4 cellular contexts compared by ENCODE assay signal in the genomic region with DNA sequence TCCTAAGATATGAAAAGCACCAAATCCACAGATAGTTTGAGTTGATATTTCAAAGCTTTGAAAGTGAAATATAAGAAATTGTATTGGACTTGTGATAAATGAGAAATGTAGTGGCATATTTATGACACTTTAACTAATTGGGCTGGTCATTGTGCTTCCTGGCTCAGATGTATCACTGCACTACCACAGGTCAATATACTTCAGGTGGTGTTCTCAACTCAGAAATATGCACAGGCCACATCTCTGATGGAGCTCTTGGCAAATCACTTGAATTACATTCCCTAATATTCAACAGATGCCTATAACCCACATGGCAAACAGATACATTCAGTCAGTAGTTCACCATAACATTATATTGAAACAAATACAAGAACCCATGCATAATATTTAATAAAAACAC.
"Had no signal": no experiment of that assay in that cellular context is flagged by ENCODE, and none has a peak within 500 bp of the region (broad histone marks: within the 10 kb centered on the region; RNA-seq: fewer than 3 reads in every experiment).

No MANE protein-coding gene starts in this region.

- H3K4me3 Mint-ChIP-seq: GM23338, H9 had no signal

- H2AFZ ChIP-seq: GM23338 had no signal

- H3K4me3 ChIP-seq: GM23338 had no signal

- H3K9me3 Mint-ChIP-seq: GM23338, H9 had no signal

- DNase-seq: H9, HCEC 1CT, IMR-90 had no signal

- H3K27ac Mint-ChIP-seq: GM23338, H9 had no signal

- H3K4me2 ChIP-seq: GM23338 had no signal

- ATAC-seq: GM23338 had no signal
